Comparison of ENCODE assay signal across 23 cellular contexts in genomic region chr18:44677933-44678332, GRCh38. TPM values are rescaled to one million over a fixed set of nuclear protein-coding genes. Genes with fewer than 3 reads are reported as not detected.
DNase-seq lines count a peak whose midpoint lies in the region; ATAC-seq and TF ChIP-seq lines count a peak whose summit lies in the region.
"Had no signal": no experiment of that assay in that cellular context is flagged by ENCODE, and none has a peak within 500 bp of the region (broad histone marks: within the 10 kb centered on the region; RNA-seq: fewer than 3 reads in every experiment).

No MANE protein-coding gene starts in this region.

- POLR2A ChIA-PET in WTC11 (lab: Charles Lee), result no interaction called here
- POLR2A ChIA-PET in naive thymus-derived CD4-positive, alpha-beta T cell (lab: Charles Lee), result no interaction called here

- H3K18ac ChIP-seq in mesendoderm (ENCODE audit: low read length), result no peak overlapping the region

- H3K27ac ChIP-seq in naive thymus-derived CD4-positive, alpha-beta T cell (ENCODE audit: low read depth, low read length), result no peak overlapping the region
- H3K27ac ChIP-seq in esophagus squamous epithelium (no peak overlapping the region), mesendoderm (ENCODE audit: low read depth, low read length) (no peak overlapping the region), upper lobe of left lung (no peak overlapping the region), foreskin keratinocyte (no peak overlapping the region)
- H3K27ac ChIP-seq: ascending aorta, SK-N-MC had no signal

- no peaks in the 10 kb centered on the region for H3K36me3 Mint-ChIP-seq in stimulated activated naive CD8-positive, alpha-beta T cell treated with anti-CD3 and anti-CD28 coated beads, Interleukin-15, Interleukin-2, amounts not matched to agents 100 ng/mL and 50 ng/mL, for 24 hours (ENCODE audit: low read depth)
- H3K36me3 Mint-ChIP-seq in WTC11, result no peaks in the 10 kb centered on the region
- H3K36me3 Mint-ChIP-seq in naive thymus-derived CD4-positive, alpha-beta T cell, result no peaks in the 10 kb centered on the region

- H3K79me1 ChIP-seq in mesendoderm (ENCODE audit: low read length), result no peaks in the 10 kb centered on the region

- H3K4me3 Mint-ChIP-seq in stimulated activated naive CD8-positive, alpha-beta T cell treated with anti-CD3 and anti-CD28 coated beads, Interleukin-15, Interleukin-2, amounts not matched to agents 100 ng/mL and 50 ng/mL, for 24 hours, result peak overlapping the region; percentile 17
- H3K4me3 Mint-ChIP-seq in WTC11, result peak overlapping the region; percentile 55
- peak overlapping the region in 8 of 10 donors; percentile 18 to 73 (median 46) for H3K4me3 Mint-ChIP-seq in naive thymus-derived CD4-positive, alpha-beta T cell
- H3K4me3 Mint-ChIP-seq: central memory CD8-positive, alpha-beta T cell had no signal

- no peak overlapping the region for H4K5ac ChIP-seq in mesendoderm (ENCODE audit: low read length)

- H3K36me3 ChIP-seq in naive thymus-derived CD4-positive, alpha-beta T cell (ENCODE audit: control insufficient read depth in 2 of 3, insufficient read depth in 3 of 3, low read length in 3 of 3), result no peaks in the 10 kb centered on the region
- H3K36me3 ChIP-seq in esophagus squamous epithelium (no peaks in the 10 kb centered on the region), mesendoderm (ENCODE audit: control insufficient read depth, insufficient read depth, low read length) (no peaks in the 10 kb centered on the region), upper lobe of left lung (no peaks in the 10 kb centered on the region)
- H3K36me3 ChIP-seq: ascending aorta had no signal

- TF ChIP-seq CTCF in WTC11 (IDR thresholded peaks at IDR 0.05) (no peak), esophagus squamous epithelium (IDR thresholded peaks at IDR 0.05) (no peak), upper lobe of left lung (IDR thresholded peaks at IDR 0.05) (no peak), foreskin keratinocyte (conservative IDR thresholded peaks at IDR 0.05) (no peak)

- no peak overlapping the region for H3K23ac ChIP-seq in mesendoderm (ENCODE audit: low read length)

- no peaks in the 10 kb centered on the region for H3K9me3 Mint-ChIP-seq in stimulated activated naive CD8-positive, alpha-beta T cell treated with anti-CD3 and anti-CD28 coated beads, Interleukin-15, Interleukin-2, amounts not matched to agents 100 ng/mL and 50 ng/mL, for 24 hours
- H3K9me3 Mint-ChIP-seq in WTC11, result no peaks in the 10 kb centered on the region
- peaks cover 0 to 7% (median 0%) of the 10 kb centered on the region in 11 donors for H3K9me3 Mint-ChIP-seq in naive thymus-derived CD4-positive, alpha-beta T cell
- H3K9me3 Mint-ChIP-seq: central memory CD8-positive, alpha-beta T cell had no signal

- no peak for DNase-seq in stimulated activated naive CD8-positive, alpha-beta T cell treated with anti-CD3 and anti-CD28 coated beads, Interleukin-15, Interleukin-2, amounts not matched to agents 100 U/mL and 50 U/mL, for 24 hours
- no peak for DNase-seq in WTC11 (ENCODE audit: low spot score)
- DNase-seq in naive thymus-derived CD4-positive, alpha-beta T cell, result no peak
- DNase-seq in esophagus squamous epithelium (lab: John Stamatoyannopoulos, UW), result no peak
- DNase-seq in mesendoderm, result no peak
- DNase-seq in upper lobe of left lung, result no peak
- DNase-seq in foreskin keratinocyte, result no peak
- DNase-seq: activated naive CD4-positive, alpha-beta T cell treated with anti-CD3 and anti-CD28 coated beads, Interleukin-2, amount 50 U/mL, for 16 hours; DMS53; dorsolateral prefrontal cortex; foreskin melanocyte; GDM1; hypothalamus; NCI-H146; NCI-H510A treated with DMSO at 0.1 percent for 48 hours; occipital lobe; T1000 had no signal

- H2BK5ac ChIP-seq in mesendoderm (ENCODE audit: low read length), result no peak overlapping the region

- TF ChIP-seq POLR2A in esophagus squamous epithelium (IDR thresholded peaks at IDR 0.05) (no peak), upper lobe of left lung (IDR thresholded peaks at IDR 0.05) (no peak)

- H3K4me2 ChIP-seq in mesendoderm (ENCODE audit: low read length), result no peak overlapping the region

- H3K56ac ChIP-seq in mesendoderm (ENCODE audit: low read length), result no peak overlapping the region

- CTCF ChIA-PET in WTC11 (lab: Charles Lee), result no interaction called here
- CTCF ChIA-PET in naive thymus-derived CD4-positive, alpha-beta T cell (lab: Charles Lee), result interaction anchor here (0.6 kb wide), 1 partner anchor 338 kb away, joined by 3 read pairs; no protein-coding TSS in a partner anchor

- H3K4ac ChIP-seq in mesendoderm (ENCODE audit: low read depth, low read length), result no peak overlapping the region

- H4K8ac ChIP-seq in mesendoderm (ENCODE audit: low read depth, low read length), result no peak overlapping the region

- no peak overlapping the region for H2AK5ac ChIP-seq in mesendoderm (ENCODE audit: low read length)

- H3K4me1 Mint-ChIP-seq in stimulated activated naive CD8-positive, alpha-beta T cell treated with anti-CD3 and anti-CD28 coated beads, Interleukin-15, Interleukin-2, amounts not matched to agents 100 ng/mL and 50 ng/mL, for 24 hours (ENCODE audit: low read depth), result peaks cover 8% of the 10 kb centered on the region
- peaks cover 9% of the 10 kb centered on the region for H3K4me1 Mint-ChIP-seq in WTC11
- peaks cover 0 to 12% (median 7%) of the 10 kb centered on the region in 7 donors for H3K4me1 Mint-ChIP-seq in naive thymus-derived CD4-positive, alpha-beta T cell
- H3K4me1 Mint-ChIP-seq: central memory CD8-positive, alpha-beta T cell had no signal

- 88 to 89% methylated on average over 7 of the region's 7 CpGs for WGBS in esophagus squamous epithelium, 2 donors
- WGBS in mesendoderm (ENCODE audit: extremely low coverage, insufficient coverage, low lambda C conversion rate), result no CpG with 5 or more reads among the region's 7 CpGs
- WGBS in upper lobe of left lung, 2 donors, result 88 to 95% methylated on average over 7 of the region's 7 CpGs

- H3K27ac Mint-ChIP-seq in stimulated activated naive CD8-positive, alpha-beta T cell treated with anti-CD3 and anti-CD28 coated beads, Interleukin-15, Interleukin-2, amounts not matched to agents 100 ng/mL and 50 ng/mL, for 24 hours, result no peak overlapping the region
- H3K27ac Mint-ChIP-seq in WTC11, result no peak overlapping the region
- H3K27ac Mint-ChIP-seq in naive thymus-derived CD4-positive, alpha-beta T cell, result no peak overlapping the region

- no peak overlapping the region for H2BK15ac ChIP-seq in mesendoderm (replicated peaks; ENCODE audit: low read depth)

- ATAC-seq in stimulated activated naive CD8-positive, alpha-beta T cell treated with anti-CD3 and anti-CD28 coated beads, Interleukin-15, Interleukin-2, amounts not matched to agents 100 U/mL and 50 U/mL, for 24 hours, result no peak
- ATAC-seq in WTC11 (no peak), upper lobe of left lung (ENCODE audit: low FRiP score in 2 of 2) (no peak), foreskin keratinocyte (no peak)
- ATAC-seq in naive thymus-derived CD4-positive, alpha-beta T cell, result no peak
- ATAC-seq: activated CD4-positive, CD25-positive, alpha-beta regulatory T cell treated with anti-CD3 and anti-CD28 coated beads, Interleukin-2, amount 50 U/mL, for 24 hours; HCT116 had no signal

- H3K79me2 ChIP-seq in mesendoderm (ENCODE audit: control insufficient read depth, insufficient read depth, low read length), result no peaks in the 10 kb centered on the region

- H3K9me3 ChIP-seq in naive thymus-derived CD4-positive, alpha-beta T cell (ENCODE audit: control insufficient read depth in 2 of 3, low read length in 3 of 3), result no peaks in the 10 kb centered on the region
- no peaks in the 10 kb centered on the region for H3K9me3 ChIP-seq in esophagus squamous epithelium
- no peaks in the 10 kb centered on the region for H3K9me3 ChIP-seq in upper lobe of left lung
- H3K9me3 ChIP-seq: ascending aorta had no signal

- peaks cover 0 to 8% of the 10 kb centered on the region in 2 donors for H3K4me1 ChIP-seq in naive thymus-derived CD4-positive, alpha-beta T cell (ENCODE audit: control insufficient read depth in 2 of 2, insufficient read depth in 2 of 2, low read length in 2 of 2)
- H3K4me1 ChIP-seq in esophagus squamous epithelium, result peaks cover 0 to 40% (median 0%) of the 10 kb centered on the region in 3 donors
- peaks cover 8% of the 10 kb centered on the region for H3K4me1 ChIP-seq in mesendoderm (ENCODE audit: control insufficient read depth, low read depth, low read length)
- peaks cover 0 to 37% (median 16%) of the 10 kb centered on the region in 4 donors for H3K4me1 ChIP-seq in upper lobe of left lung
- peaks cover 8% of the 10 kb centered on the region for H3K4me1 ChIP-seq in foreskin keratinocyte

- peaks cover 0 to 9% of the 10 kb centered on the region in 2 donors for H3K27me3 ChIP-seq in naive thymus-derived CD4-positive, alpha-beta T cell (ENCODE audit: control insufficient read depth in 2 of 2, insufficient read depth in 2 of 2, low read length in 2 of 2)
- H3K27me3 ChIP-seq in esophagus squamous epithelium (peaks cover 0 to 21% (median 0%) of the 10 kb centered on the region in 4 donors), mesendoderm (ENCODE audit: insufficient read depth, low read length, poor library complexity) (no peaks in the 10 kb centered on the region), upper lobe of left lung (peaks cover 0 to 5% (median 0%) of the 10 kb centered on the region in 4 donors), foreskin keratinocyte (no peaks in the 10 kb centered on the region)
- H3K27me3 ChIP-seq: ascending aorta, dorsolateral prefrontal cortex had no signal

- H3K27me3 Mint-ChIP-seq in stimulated activated naive CD8-positive, alpha-beta T cell treated with anti-CD3 and anti-CD28 coated beads, Interleukin-15, Interleukin-2, amounts not matched to agents 100 ng/mL and 50 ng/mL, for 24 hours, result peaks cover 18% of the 10 kb centered on the region
- no peaks in the 10 kb centered on the region for H3K27me3 Mint-ChIP-seq in WTC11 (ENCODE audit: low read depth)
- peaks cover 17 to 39% (median 38%) of the 10 kb centered on the region in 5 donors for H3K27me3 Mint-ChIP-seq in naive thymus-derived CD4-positive, alpha-beta T cell

- H3K4me3 ChIP-seq in naive thymus-derived CD4-positive, alpha-beta T cell (ENCODE audit: low read length), result no peak overlapping the region
- H3K4me3 ChIP-seq in esophagus squamous epithelium (no peak overlapping the region), mesendoderm (ENCODE audit: low read length) (no peak overlapping the region), upper lobe of left lung (no peak overlapping the region)
- H3K4me3 ChIP-seq: SK-N-MC had no signal

- H2BK120ac ChIP-seq in mesendoderm (ENCODE audit: low read depth, low read length), result no peak overlapping the region

- intact Hi-C loops in naive thymus-derived CD4-positive, alpha-beta T cell (cut with micrococcal nuclease), result loop anchor here in 1 of 2 donors (5.0 kb wide), 1 partner anchor 119 kb away; no protein-coding TSS in a partner anchor
- intact Hi-C loops in esophagus squamous epithelium (cut with DNase I), result loop anchor here (10.0 kb wide), 1 partner anchor 537 kb away; no protein-coding TSS in a partner anchor

- no peak overlapping the region for H3K9ac ChIP-seq in mesendoderm (ENCODE audit: low read length)

- TF ChIP-seq EP300 in upper lobe of left lung (IDR thresholded peaks at IDR 0.05), result no peak

RNA-seq across cellular contexts. Expression of gene SETBP1, which starts 2.8 kb away (rescaled TPM):
- total RNA-seq in WTC11 (2021) (5.9 to 9.6 TPM (median 6.3 TPM) in 3 replicates), esophagus squamous epithelium (10 to 100 TPM in 1 of 4 donors, 1 to 10 TPM in 3; 2.6 to 18.5 (median 6.4) TPM), upper lobe of left lung (10 to 100 TPM; 11.7 to 38.8 (median 16.6) TPM), foreskin keratinocyte (5.8 and 9.8 TPM in 2 replicates)
- 10 to 100 TPM in 1 of 5 experiments, 1 to 10 TPM in 2, under 1 TPM in 2; 0.08 to 12.5 (median 2.5) TPM for total RNA-seq in naive thymus-derived CD4-positive, alpha-beta T cell
- polyA plus RNA-seq in naive thymus-derived CD4-positive, alpha-beta T cell, result not detected
- polyA plus RNA-seq in mesendoderm (2013, experiment 1 of 2), result 1.9 TPM
- 1.9 TPM for polyA plus RNA-seq in mesendoderm (2013, experiment 2 of 2)
- polyA plus RNA-seq in foreskin keratinocyte, result 0.94 and 1.1 TPM in 2 replicates
